ENCODE assay signal across 13 cellular contexts in genomic region chr3:187026321-187026678, GRCh38.
A peak's percentile ranks its signal among the peaks of the same experiment; 100 is the strongest.
DNase-seq lines count a peak whose midpoint lies in the region; ATAC-seq and TF ChIP-seq lines count a peak whose summit lies in the region.
"Had no signal": no experiment of that assay in that cellular context is flagged by ENCODE, and none has a peak within 500 bp of the region (broad histone marks: within the 10 kb centered on the region; RNA-seq: fewer than 3 reads in every experiment).

No MANE protein-coding gene starts in this region.

- DNase-seq in activated CD8-positive, alpha-beta memory T cell treated with anti-CD3 and anti-CD28 coated beads, Interleukin-2, amount 10 ng/mL, durations not matched to agents 7 days and 5 days: no peak
- no peak for DNase-seq in activated CD8-positive, alpha-beta memory T cell treated with anti-CD3 and anti-CD28 coated beads for 24 hours
- DNase-seq in OCI-LY7 (ENCODE audit: low spot score): no peak
- DNase-seq in effector memory CD4-positive, alpha-beta T cell: no peak
- DNase-seq in stimulated activated effector memory CD8-positive, alpha-beta T cell treated with anti-CD3 and anti-CD28 coated beads, Interleukin-12 subunit alpha, Interleukin-12 subunit beta, amount 100 ng/mL, for 72 hours (ENCODE audit: low spot score in 2 of 2): no peak
- DNase-seq in adrenal gland: no peak
- DNase-seq in effector CD8-positive, alpha-beta T cell (lab: John Stamatoyannopoulos, UW): no peak
- no peak for DNase-seq in stimulated activated CD4-positive, alpha-beta T cell treated with anti-CD3 and anti-CD28 coated beads, Interleukin-4, amount 100 ng/mL, for 1 hour
- DNase-seq: ACHN, foreskin keratinocyte, mammary epithelial cell, SIG-M5 had no signal

- peaks cover 62% of the 10 kb centered on the region for H3K4me1 Mint-ChIP-seq in activated CD8-positive, alpha-beta memory T cell treated with anti-CD3 and anti-CD28 coated beads, Interleukin-2, amount 10 ng/mL, durations not matched to agents 7 days and 5 days
- peaks cover 67% of the 10 kb centered on the region for H3K4me1 Mint-ChIP-seq in stimulated activated effector memory CD8-positive, alpha-beta T cell treated with anti-CD3 and anti-CD28 coated beads, Interleukin-12 subunit alpha, Interleukin-12 subunit beta, amount 100 ng/mL, for 72 hours

- POLR2A ChIA-PET in OCI-LY7 (lab: Charles Lee): interaction anchor here (0.6 to 6.8 kb wide), 29 partner anchors 10 to 256 kb away, joined by 3 to 122 read pairs (median 5); no protein-coding TSS in a partner anchor

- H3K4me3 ChIP-seq in OCI-LY7 (ENCODE audit: low read depth, low read length, poor library complexity, severe bottlenecking) (peak overlapping the region; percentile 94), adrenal gland (no peak overlapping the region)
- H3K4me3 ChIP-seq in effector memory CD4-positive, alpha-beta T cell (ENCODE audit: insufficient read depth, low read depth, low read length, poor library complexity, severe bottlenecking): peak overlapping the region; percentile 47
- H3K4me3 ChIP-seq: smooth muscle cell had no signal

- CTCF ChIA-PET in activated CD8-positive, alpha-beta memory T cell treated with anti-CD3 and anti-CD28 coated beads, Interleukin-2, amount 10 ng/mL, durations not matched to agents 7 days and 5 days (lab: Charles Lee): interaction anchor here (0.7 to 3.9 kb wide), 10 partner anchors 10 to 113 kb away, joined by 3 to 33 read pairs (median 4); partner anchors contain the start of gene RPL39L
- CTCF ChIA-PET in OCI-LY7 (lab: Charles Lee; ENCODE audit: unreplicated experiment): interaction anchor here (0.6 to 2.6 kb wide), 2 partner anchors 26 to 1658 kb away, joined by 5 to 8 read pairs; no protein-coding TSS in a partner anchor

- intact Hi-C loops in OCI-LY7 (cut with micrococcal nuclease; ENCODE audit: unreplicated experiment) (loop anchor here (1.0 to 10.0 kb wide), 5 partner anchors 29 to 1091 kb away; partner anchors contain the start of genes RPL39L and TRA2B), adrenal gland (cut with DNase I) (no loop called here)

- peak overlapping the region; percentile 98 for H3K27ac ChIP-seq in OCI-LY7 (ENCODE audit: low read depth, low read length, poor library complexity, severe bottlenecking)
- H3K27ac ChIP-seq in effector memory CD4-positive, alpha-beta T cell (ENCODE audit: insufficient read depth, low read length, poor library complexity, severe bottlenecking): peak overlapping the region; percentile 79
- no peak overlapping the region for H3K27ac ChIP-seq in adrenal gland
- H3K27ac ChIP-seq: foreskin keratinocyte had no signal

- H3K4me3 Mint-ChIP-seq in activated CD8-positive, alpha-beta memory T cell treated with anti-CD3 and anti-CD28 coated beads, Interleukin-2, amount 10 ng/mL, durations not matched to agents 7 days and 5 days: peak overlapping the region; percentile 71
- H3K4me3 Mint-ChIP-seq in stimulated activated effector memory CD8-positive, alpha-beta T cell treated with anti-CD3 and anti-CD28 coated beads, Interleukin-12 subunit alpha, Interleukin-12 subunit beta, amount 100 ng/mL, for 72 hours: peak overlapping the region; percentile 68

- no peak for TF ChIP-seq POLR2A in adrenal gland (IDR thresholded peaks at IDR 0.05)

- peaks cover 28% of the 10 kb centered on the region; the same call in 1 of the 2 replicates for H4K20me1 ChIP-seq in OCI-LY7 (ENCODE audit: insufficient read depth, low read length)

- peak overlapping the region; percentile 95 for H3K27ac Mint-ChIP-seq in activated CD8-positive, alpha-beta memory T cell treated with anti-CD3 and anti-CD28 coated beads, Interleukin-2, amount 10 ng/mL, durations not matched to agents 7 days and 5 days
- H3K27ac Mint-ChIP-seq in stimulated activated effector memory CD8-positive, alpha-beta T cell treated with anti-CD3 and anti-CD28 coated beads, Interleukin-12 subunit alpha, Interleukin-12 subunit beta, amount 100 ng/mL, for 72 hours: peak overlapping the region; percentile 93

- 80 to 90% (median 84%) methylated on average over 2 of the region's 2 CpGs for WGBS in adrenal gland, 4 donors

- H3K27me3 Mint-ChIP-seq in activated CD8-positive, alpha-beta memory T cell treated with anti-CD3 and anti-CD28 coated beads, Interleukin-2, amount 10 ng/mL, durations not matched to agents 7 days and 5 days: no peaks in the 10 kb centered on the region

- no peaks in the 10 kb centered on the region for H3K9me2 ChIP-seq in OCI-LY7 (ENCODE audit: insufficient read depth, low read length)

- peaks cover 3% of the 10 kb centered on the region for H3K9me3 Mint-ChIP-seq in activated CD8-positive, alpha-beta memory T cell treated with anti-CD3 and anti-CD28 coated beads, Interleukin-2, amount 10 ng/mL, durations not matched to agents 7 days and 5 days (ENCODE audit: low read depth)
- H3K9me3 Mint-ChIP-seq in stimulated activated effector memory CD8-positive, alpha-beta T cell treated with anti-CD3 and anti-CD28 coated beads, Interleukin-12 subunit alpha, Interleukin-12 subunit beta, amount 100 ng/mL, for 72 hours: no peaks in the 10 kb centered on the region

- no peaks in the 10 kb centered on the region for H3K27me3 ChIP-seq in effector memory CD4-positive, alpha-beta T cell (replicated peaks; ENCODE audit: control insufficient read depth, insufficient read depth, low read length, poor library complexity, severe bottlenecking)
- no peaks in the 10 kb centered on the region for H3K27me3 ChIP-seq in adrenal gland
- H3K27me3 ChIP-seq: foreskin keratinocyte had no signal

- no TSS peak for BruUV-seq in OCI-LY7 (replicated peaks; lab: Mats Ljungman, UMichigan)

- TF ChIP-seq CTCF in OCI-LY7 (conservative IDR thresholded peaks at IDR 0.05; ENCODE audit: low read length) (no peak), adrenal gland (IDR thresholded peaks at IDR 0.05) (no peak)

- H3K4me2 ChIP-seq in OCI-LY7 (ENCODE audit: low read length): peak overlapping the region; percentile 99
- H3K4me2 ChIP-seq: smooth muscle cell had no signal

- H3K9me3 ChIP-seq in OCI-LY7 (ENCODE audit: low read length): no peaks in the 10 kb centered on the region
- H3K9me3 ChIP-seq in effector memory CD4-positive, alpha-beta T cell (ENCODE audit: control insufficient read depth, low read length): no peaks in the 10 kb centered on the region
- H3K9me3 ChIP-seq in adrenal gland (replicated peaks in 1 of 3): no peaks in the 10 kb centered on the region

- H3K36me3 Mint-ChIP-seq in activated CD8-positive, alpha-beta memory T cell treated with anti-CD3 and anti-CD28 coated beads, Interleukin-2, amount 10 ng/mL, durations not matched to agents 7 days and 5 days: peaks cover 35% of the 10 kb centered on the region
- peaks cover 32% of the 10 kb centered on the region for H3K36me3 Mint-ChIP-seq in stimulated activated effector memory CD8-positive, alpha-beta T cell treated with anti-CD3 and anti-CD28 coated beads, Interleukin-12 subunit alpha, Interleukin-12 subunit beta, amount 100 ng/mL, for 72 hours

- H3K4me1 ChIP-seq in OCI-LY7 (ENCODE audit: insufficient read depth, low read length, poor library complexity, severe bottlenecking) (peaks cover 72% of the 10 kb centered on the region), adrenal gland (replicated peaks in 1 of 2) (no peaks in the 10 kb centered on the region)
- peaks cover 51% of the 10 kb centered on the region for H3K4me1 ChIP-seq in effector memory CD4-positive, alpha-beta T cell (ENCODE audit: control insufficient read depth, insufficient read depth, low read length, poor library complexity, severe bottlenecking)
- H3K4me1 ChIP-seq: foreskin keratinocyte had no signal

- H2AFZ ChIP-seq in OCI-LY7 (ENCODE audit: low read length): no peak overlapping the region

- peaks cover 99% of the 10 kb centered on the region for H3K79me2 ChIP-seq in OCI-LY7 (ENCODE audit: insufficient read depth, low read depth, low read length)

- no peak for ATAC-seq in activated CD8-positive, alpha-beta memory T cell treated with anti-CD3 and anti-CD28 coated beads, Interleukin-2, amount 10 ng/mL, durations not matched to agents 7 days and 5 days
- ATAC-seq in stimulated activated effector memory CD8-positive, alpha-beta T cell treated with anti-CD3 and anti-CD28 coated beads, Interleukin-12 subunit alpha, Interleukin-12 subunit beta, amount 100 ng/mL, for 72 hours: no peak
- ATAC-seq: foreskin keratinocyte had no signal

- H3K36me3 ChIP-seq in OCI-LY7 (ENCODE audit: insufficient read depth, low read length) (peaks cover 85% of the 10 kb centered on the region), adrenal gland (replicated peaks in 1 of 2) (no peaks in the 10 kb centered on the region)
- no peaks in the 10 kb centered on the region for H3K36me3 ChIP-seq in effector memory CD4-positive, alpha-beta T cell (ENCODE audit: control insufficient read depth, insufficient read depth, low read length)

Comparison
In these comparisons a context has a peak if more than half of its experiments do, and no peak if none do; other contexts are left out.
1. H3K27ac ChIP-seq: peak in OCI-LY7 (single experiment) and effector memory CD4-positive, alpha-beta T cell (single experiment); none in adrenal gland (0 of 5).
2. H3K4me3 ChIP-seq: peak in OCI-LY7 (single experiment) and effector memory CD4-positive, alpha-beta T cell (single experiment); none in adrenal gland (0 of 4).